Comparison of ENCODE assay signal across 25 cellular contexts in the genomic region with DNA sequence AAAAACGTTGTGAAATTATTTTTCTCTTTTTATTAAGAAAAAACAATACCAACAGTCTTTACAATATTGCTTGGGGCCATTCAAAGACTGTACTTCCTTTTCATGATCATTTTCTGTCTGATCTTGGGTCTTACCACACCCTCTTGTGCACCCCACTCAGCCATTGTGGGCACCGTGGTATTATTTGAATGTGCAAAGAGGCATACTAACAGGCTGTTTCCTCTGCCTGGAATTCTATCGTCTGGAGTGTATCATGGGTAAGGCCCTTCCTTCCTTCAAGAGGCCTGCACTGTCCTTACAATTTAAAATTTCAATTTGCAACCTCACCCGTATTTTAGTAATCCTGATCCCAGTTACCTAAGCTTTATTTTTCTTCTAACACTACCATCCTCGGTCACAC.
"Had no signal": no experiment of that assay in that cellular context is flagged by ENCODE, and none has a peak within 500 bp of the region (broad histone marks: within the 10 kb centered on the region; RNA-seq: fewer than 3 reads in every experiment).

No MANE protein-coding gene starts in this region.

- H3K4me3 ChIP-seq: left lung, lower lobe of right lung, pancreas, prostate gland, spleen, suprapubic skin, tibial nerve, vagina had no signal

- H3K36me3 Mint-ChIP-seq: naive thymus-derived CD8-positive, alpha-beta T cell; stimulated activated effector memory CD8-positive, alpha-beta T cell treated with anti-CD3 and anti-CD28 coated beads, Interleukin-12 subunit alpha, Interleukin-12 subunit beta, amount 100 ng/mL, for 72 hours; type B pancreatic cell had no signal

- H3K4me1 ChIP-seq: left lung, lower lobe of right lung, pancreas, prostate gland, spleen, suprapubic skin, vagina had no signal

- H3K9me3 Mint-ChIP-seq: naive thymus-derived CD8-positive, alpha-beta T cell; nephron; neural crest cell; stimulated activated effector memory CD8-positive, alpha-beta T cell treated with anti-CD3 and anti-CD28 coated beads, Interleukin-12 subunit alpha, Interleukin-12 subunit beta, amount 100 ng/mL, for 72 hours; stimulated activated naive CD8-positive, alpha-beta T cell treated with anti-CD3 and anti-CD28 coated beads, Interleukin-15, Interleukin-2, amounts not matched to agents 100 ng/mL and 50 ng/mL, for 24 hours; type B pancreatic cell had no signal

- H3K27ac Mint-ChIP-seq: naive thymus-derived CD8-positive, alpha-beta T cell; nephron; stimulated activated effector memory CD8-positive, alpha-beta T cell treated with anti-CD3 and anti-CD28 coated beads, Interleukin-12 subunit alpha, Interleukin-12 subunit beta, amount 100 ng/mL, for 72 hours; stimulated activated naive CD8-positive, alpha-beta T cell treated with anti-CD3 and anti-CD28 coated beads, Interleukin-15, Interleukin-2, amounts not matched to agents 100 ng/mL and 50 ng/mL, for 24 hours; type B pancreatic cell had no signal

- H3K9me3 ChIP-seq: left lung, lower lobe of right lung, pancreas, prostate gland, spleen, suprapubic skin, tibial nerve, vagina had no signal

- H3K36me3 ChIP-seq: left lung, lower lobe of right lung, pancreas, prostate gland, spleen, suprapubic skin, tibial nerve, vagina had no signal

- H3K4me1 Mint-ChIP-seq: naive thymus-derived CD8-positive, alpha-beta T cell; nephron; stimulated activated effector memory CD8-positive, alpha-beta T cell treated with anti-CD3 and anti-CD28 coated beads, Interleukin-12 subunit alpha, Interleukin-12 subunit beta, amount 100 ng/mL, for 72 hours had no signal

- H3K27ac ChIP-seq: left lung, lower lobe of right lung, pancreas, prostate gland, spleen, suprapubic skin, tibial nerve, vagina had no signal

- H3K4me3 Mint-ChIP-seq: naive thymus-derived CD8-positive, alpha-beta T cell; nephron; neural crest cell; stimulated activated effector memory CD8-positive, alpha-beta T cell treated with anti-CD3 and anti-CD28 coated beads, Interleukin-12 subunit alpha, Interleukin-12 subunit beta, amount 100 ng/mL, for 72 hours; stimulated activated naive CD8-positive, alpha-beta T cell treated with anti-CD3 and anti-CD28 coated beads, Interleukin-15, Interleukin-2, amounts not matched to agents 100 ng/mL and 50 ng/mL, for 24 hours; type B pancreatic cell had no signal

- FAIRE-seq: kidney, pancreas, small intestine had no signal

- H3K27me3 ChIP-seq: left lung, pancreas, spleen, suprapubic skin, tibial nerve, vagina had no signal

- H3K27me3 Mint-ChIP-seq: stimulated activated naive CD8-positive, alpha-beta T cell treated with anti-CD3 and anti-CD28 coated beads, Interleukin-15, Interleukin-2, amounts not matched to agents 100 ng/mL and 50 ng/mL, for 24 hours had no signal

- DNase-seq: kidney; left colon; left lung; lower lobe of right lung; mammary epithelial cell; mesenchymal stem cell; naive thymus-derived CD8-positive, alpha-beta T cell; nucleus accumbens; pancreas; posterior cingulate gyrus; retina; right cardiac atrium; small intestine; spleen; stimulated activated CD4-positive, alpha-beta T cell treated with anti-CD3 and anti-CD28 coated beads, Interleukin-4, amount 100 ng/mL, for 24 hours; stimulated activated naive CD4-positive, alpha-beta T cell had no signal
